ENCODE assay signal across 20 cellular contexts in the genomic region with DNA sequence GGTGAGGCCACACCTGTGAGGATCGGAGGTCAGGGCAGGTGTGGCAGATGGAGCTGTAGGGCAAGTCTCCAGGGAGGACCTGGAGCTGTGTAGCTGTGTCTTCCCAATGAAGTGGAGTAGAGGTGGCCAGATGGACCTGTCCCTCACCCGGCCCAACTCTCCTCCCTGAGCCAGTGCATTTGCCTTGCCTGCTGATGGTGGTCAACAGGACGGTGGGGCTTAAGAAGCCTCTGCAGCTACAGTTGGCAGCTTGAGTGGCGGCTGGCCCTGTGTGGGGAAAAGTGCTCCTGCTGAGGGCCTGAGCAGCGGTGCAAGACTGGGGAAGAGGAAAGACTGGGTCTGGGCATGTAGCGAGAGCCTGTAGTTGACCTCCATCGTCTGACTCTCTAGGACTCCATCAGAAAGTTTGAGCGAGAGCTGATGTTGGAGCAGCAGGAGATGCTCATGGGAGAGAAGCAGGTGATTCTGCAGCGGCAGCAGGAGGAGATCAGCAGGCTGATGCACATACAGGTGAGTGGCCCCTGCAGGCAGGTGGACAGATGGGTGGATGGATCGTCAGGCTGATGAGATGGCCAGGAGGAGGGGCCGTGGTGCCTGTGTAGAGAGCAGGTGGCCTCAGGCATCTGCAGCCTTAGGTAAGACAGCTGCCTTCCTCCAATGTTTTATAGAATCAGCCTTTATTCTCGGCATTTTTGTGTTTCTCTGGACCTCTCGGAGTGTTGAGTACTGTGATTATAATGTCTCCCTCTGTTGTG. TPM values are rescaled to one million over a fixed set of nuclear protein-coding genes. Genes with fewer than 3 reads are reported as not detected.
A peak's percentile ranks its signal among the peaks of the same experiment; 100 is the strongest.
DNase-seq lines count a peak whose midpoint lies in the region; TF ChIP-seq lines count a peak whose summit lies in the region.
"Had no signal": no experiment of that assay in that cellular context is flagged by ENCODE, and none has a peak within 500 bp of the region (broad histone marks: within the 10 kb centered on the region; RNA-seq: fewer than 3 reads in every experiment).

No MANE protein-coding gene starts in this region.

- no TSS peak for BruUV-seq in MCF 10A (replicated peaks; lab: Mats Ljungman, UMichigan)

- H3K4me3 Mint-ChIP-seq in MCF 10A (ENCODE audit: unreplicated experiment), result no peak overlapping the region
- H3K4me3 Mint-ChIP-seq: activated CD4-positive, alpha-beta T cell treated with anti-CD3 and anti-CD28 coated beads, Interleukin-2, amount 10 ng/mL, durations not matched to agents 7 days and 5 days; CD14-positive monocyte had no signal

- H3K27me3 Mint-ChIP-seq in MCF 10A (ENCODE audit: insufficient read depth, unreplicated experiment), result no peaks in the 10 kb centered on the region
- H3K27me3 Mint-ChIP-seq: activated CD4-positive, alpha-beta T cell treated with anti-CD3 and anti-CD28 coated beads, Interleukin-2, amount 10 ng/mL, durations not matched to agents 7 days and 5 days had no signal

- DNase-seq in activated CD8-positive, alpha-beta memory T cell treated with anti-CD3 and anti-CD28 coated beads for 24 hours, result peak; percentile 47
- no peak for DNase-seq in activated CD8-positive, alpha-beta memory T cell treated with anti-CD3 and anti-CD28 coated beads, Interleukin-2, amount 50 U/mL, for 4 hours
- peak; percentile 79 for DNase-seq in NCI-H69 (lab: John Stamatoyannopoulos, UW)
- peak; percentile 5 for DNase-seq in epidermal melanocyte (ENCODE audit: insufficient read length, low spot score)
- DNase-seq in MCF 10A (ENCODE audit: unreplicated experiment), result no peak
- no peak for DNase-seq in MV-4-11 (lab: John Stamatoyannopoulos, UW)
- no peak for DNase-seq in hepatic stellate cell (ENCODE audit: low spot score)
- DNase-seq in NCI-H2029 treated with DMSO at 0.1 percent for 48 hours (lab: John Stamatoyannopoulos, UW), result no peak
- DNase-seq: ACHN; activated CD4-positive, alpha-beta T cell treated with anti-CD3 and anti-CD28 coated beads, Interleukin-2, amount 10 ng/mL, durations not matched to agents 7 days and 5 days; activated CD8-positive, alpha-beta memory T cell treated with anti-CD3 and anti-CD28 coated beads, Interleukin-2, amount 50 U/mL, for 48 hours; activated effector memory CD4-positive, alpha-beta T cell treated with Interleukin-2 at 50 U/mL for 16 hours; DND-41; erythroblast; midbrain; NCI-H2171 had no signal

- H3K27ac Mint-ChIP-seq in MCF 10A (ENCODE audit: low read depth, unreplicated experiment), result no peak overlapping the region
- H3K27ac Mint-ChIP-seq: activated CD4-positive, alpha-beta T cell treated with anti-CD3 and anti-CD28 coated beads, Interleukin-2, amount 10 ng/mL, durations not matched to agents 7 days and 5 days had no signal

- POLR2A ChIA-PET in MCF 10A (lab: Yijun Ruan, JAX), result interaction anchor here (0.6 to 1.6 kb wide), 2 partner anchors 16 to 113 kb away, joined by 3 read pairs; no protein-coding TSS in a partner anchor

- no peaks in the 10 kb centered on the region for H3K4me1 Mint-ChIP-seq in MCF 10A (ENCODE audit: insufficient read depth, unreplicated experiment)
- H3K4me1 Mint-ChIP-seq: activated CD4-positive, alpha-beta T cell treated with anti-CD3 and anti-CD28 coated beads, Interleukin-2, amount 10 ng/mL, durations not matched to agents 7 days and 5 days; CD14-positive monocyte had no signal

- no peaks in the 10 kb centered on the region for H3K9me3 Mint-ChIP-seq in MCF 10A (ENCODE audit: unreplicated experiment)
- H3K9me3 Mint-ChIP-seq: activated CD4-positive, alpha-beta T cell treated with anti-CD3 and anti-CD28 coated beads, Interleukin-2, amount 10 ng/mL, durations not matched to agents 7 days and 5 days had no signal

- no peak for TF ChIP-seq CTCF in MCF 10A (IDR thresholded peaks at IDR 0.05; ENCODE audit: unreplicated experiment)

- CTCF ChIA-PET in MCF 10A (lab: Yijun Ruan, JAX), result interaction anchor here (0.6 to 0.9 kb wide), 4 partner anchors 21 to 816 kb away, joined by 3 to 4 read pairs (median 3); no protein-coding TSS in a partner anchor

- H3K36me3 Mint-ChIP-seq in MCF 10A (ENCODE audit: insufficient read depth, unreplicated experiment), result peaks cover 5% of the 10 kb centered on the region
- H3K36me3 Mint-ChIP-seq: CD14-positive monocyte had no signal

- intact Hi-C loops in MCF 10A (cut with micrococcal nuclease), result no loop called here

RNA-seq across cellular contexts. Expression of gene PITX1, which starts 24.9 kb away (rescaled TPM):
- total RNA-seq in MCF 10A (2022), result 37.1 and 42.9 TPM in 2 replicates
- total RNA-seq: activated CD4-positive, alpha-beta T cell treated with anti-CD3 and anti-CD28 coated beads, Interleukin-2, amount 10 ng/mL, durations not matched to agents 7 days and 5 days; dermis microvascular lymphatic vessel endothelial cell; frontal cortex had no signal

RNA-seq across cellular contexts. Expression of gene CATSPER3, which starts 41.5 kb away (rescaled TPM):
- total RNA-seq in MCF 10A (2022), result 0.91 and 1.9 TPM in 2 replicates
- total RNA-seq: vagina had no signal

Comparison
In these comparisons a context has a peak if more than half of its experiments do, and no peak if none do; other contexts are left out.
1. DNase-seq: peak in activated CD8-positive, alpha-beta memory T cell treated with anti-CD3 and anti-CD28 coated beads for 24 hours (single experiment), NCI-H69 (single experiment) and epidermal melanocyte (single experiment); none in activated CD8-positive, alpha-beta memory T cell treated with anti-CD3 and anti-CD28 coated beads, Interleukin-2, amount 50 U/mL, for 4 hours (single experiment), MCF 10A (single experiment), MV-4-11 (single experiment), hepatic stellate cell (single experiment) and NCI-H2029 treated with DMSO at 0.1 percent for 48 hours (single experiment).